17 cellular contexts compared by ENCODE assay signal in genomic region chr5:162703914-162704313, GRCh38.
"Had no signal": no experiment of that assay in that cellular context is flagged by ENCODE, and none has a peak within 500 bp of the region (broad histone marks: within the 10 kb centered on the region; RNA-seq: fewer than 3 reads in every experiment).

No MANE protein-coding gene starts in this region.

- FAIRE-seq: TTC549 had no signal

- H3K27ac ChIP-seq: cardiac muscle cell, esophagus squamous epithelium, heart right ventricle, left ventricle myocardium inferior, pancreas, stomach had no signal

- H3K36me3 ChIP-seq: cardiac muscle cell, esophagus squamous epithelium, heart right ventricle, left ventricle myocardium inferior, pancreas, stomach had no signal

- ATAC-seq: activated T-cell treated with anti-CD3 and anti-CD28 coated beads, Interleukin-2, amount 50 U/mL, for 72 hours; heart right ventricle; mucosa of descending colon; naive thymus-derived CD4-positive, alpha-beta T cell; pancreas; sciatic nerve; stimulated activated effector memory CD8-positive, alpha-beta T cell treated with anti-CD3 and anti-CD28 coated beads, Interleukin-12 subunit alpha, Interleukin-12 subunit beta, amount 100 ng/mL, for 72 hours had no signal

- H3K4me3 ChIP-seq: cardiac muscle cell, esophagus squamous epithelium, heart right ventricle, left ventricle myocardium inferior, mucosa of descending colon, pancreas, stomach had no signal

- H3K27me3 ChIP-seq: cardiac muscle cell, esophagus squamous epithelium, heart right ventricle, pancreas, stomach had no signal

- H3K9me3 ChIP-seq: esophagus squamous epithelium, left ventricle myocardium inferior, mucosa of descending colon, pancreas, stomach had no signal

- DNase-seq: activated CD4-positive, alpha-beta T cell treated with anti-CD3 and anti-CD28 coated beads, Interleukin-2, amount 50 U/mL, for 4 hours; activated gamma-delta T cell; activated T-cell treated with anti-CD3 and anti-CD28 coated beads, Interleukin-2, amount 50 U/mL, for 72 hours; effector CD8-positive, alpha-beta T cell; esophagus squamous epithelium; heart right ventricle; left ventricle myocardium inferior; naive thymus-derived CD4-positive, alpha-beta T cell; pancreas; stimulated activated CD4-positive, alpha-beta T cell treated with anti-CD3 and anti-CD28 coated beads, Interleukin-4, amount 100 ng/mL, for 24 hours; stomach; T-helper 2 cell had no signal

- H3K4me1 ChIP-seq: esophagus squamous epithelium, heart right ventricle, left ventricle myocardium inferior, pancreas, stomach had no signal
